ENCODE assay signal across 3 cellular contexts in the genomic region with DNA sequence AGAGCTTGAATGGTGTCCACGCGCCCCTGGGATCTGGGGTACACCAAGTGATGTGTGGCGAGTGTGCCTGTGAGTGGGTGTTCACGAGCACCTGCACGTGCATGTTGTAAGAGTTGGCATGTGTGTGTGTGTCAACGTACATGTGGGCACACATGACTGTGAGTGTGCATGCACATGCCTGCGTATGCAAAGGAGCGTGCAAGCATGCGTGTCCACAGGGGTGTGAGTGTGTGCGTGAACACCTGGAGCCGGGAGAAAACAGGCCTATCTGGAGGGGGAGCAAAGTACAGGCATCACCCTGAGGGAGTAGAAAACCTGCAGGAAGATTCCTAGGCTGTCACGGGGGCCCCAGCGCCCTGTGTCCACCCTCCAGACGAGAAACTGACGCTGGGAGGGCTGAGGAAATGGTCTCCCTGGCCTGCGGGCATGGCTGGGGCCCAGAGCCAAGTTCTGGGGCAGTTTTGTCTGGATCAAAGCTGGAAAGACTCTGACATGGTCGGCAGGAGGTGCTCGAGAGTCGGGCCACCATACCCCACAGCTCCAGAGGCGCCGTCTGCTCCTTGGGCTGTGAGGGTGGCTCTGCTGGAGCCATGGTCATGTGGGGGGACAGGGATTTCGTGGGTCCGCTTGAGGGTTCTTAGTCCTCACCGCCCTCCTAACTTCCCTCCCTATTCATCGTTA.
TF ChIP-seq lines count a peak whose summit lies in the region.

No MANE protein-coding gene starts in this region.

TF ChIP-seq in GM23338, 12 proteins besides CTCF, POLR2A, EP300 and RAD21 (continues in another document):
- TF ChIP-seq STAT1 (IDR thresholded peaks at IDR 0.05; ENCODE audit: unreplicated experiment) (no peak), EZH2phosphoT487 (IDR thresholded peaks at IDR 0.05; ENCODE audit: unreplicated experiment) (no peak), POLR2AphosphoS5 (IDR thresholded peaks at IDR 0.05; ENCODE audit: low read depth) (no peak), NANOG (IDR thresholded peaks at IDR 0.05; ENCODE audit: borderline replicate concordance) (no peak), ZNF114 (CRISPR knock-in tag; IDR thresholded peaks at IDR 0.05) (no peak), EZH2 (IDR thresholded peaks at IDR 0.05; ENCODE audit: low read depth, unreplicated experiment) (no peak), ZNF331 (CRISPR knock-in tag; IDR thresholded peaks at IDR 0.05; ENCODE audit: low read depth) (no peak)
- TF ChIP-seq, protein P1, sequence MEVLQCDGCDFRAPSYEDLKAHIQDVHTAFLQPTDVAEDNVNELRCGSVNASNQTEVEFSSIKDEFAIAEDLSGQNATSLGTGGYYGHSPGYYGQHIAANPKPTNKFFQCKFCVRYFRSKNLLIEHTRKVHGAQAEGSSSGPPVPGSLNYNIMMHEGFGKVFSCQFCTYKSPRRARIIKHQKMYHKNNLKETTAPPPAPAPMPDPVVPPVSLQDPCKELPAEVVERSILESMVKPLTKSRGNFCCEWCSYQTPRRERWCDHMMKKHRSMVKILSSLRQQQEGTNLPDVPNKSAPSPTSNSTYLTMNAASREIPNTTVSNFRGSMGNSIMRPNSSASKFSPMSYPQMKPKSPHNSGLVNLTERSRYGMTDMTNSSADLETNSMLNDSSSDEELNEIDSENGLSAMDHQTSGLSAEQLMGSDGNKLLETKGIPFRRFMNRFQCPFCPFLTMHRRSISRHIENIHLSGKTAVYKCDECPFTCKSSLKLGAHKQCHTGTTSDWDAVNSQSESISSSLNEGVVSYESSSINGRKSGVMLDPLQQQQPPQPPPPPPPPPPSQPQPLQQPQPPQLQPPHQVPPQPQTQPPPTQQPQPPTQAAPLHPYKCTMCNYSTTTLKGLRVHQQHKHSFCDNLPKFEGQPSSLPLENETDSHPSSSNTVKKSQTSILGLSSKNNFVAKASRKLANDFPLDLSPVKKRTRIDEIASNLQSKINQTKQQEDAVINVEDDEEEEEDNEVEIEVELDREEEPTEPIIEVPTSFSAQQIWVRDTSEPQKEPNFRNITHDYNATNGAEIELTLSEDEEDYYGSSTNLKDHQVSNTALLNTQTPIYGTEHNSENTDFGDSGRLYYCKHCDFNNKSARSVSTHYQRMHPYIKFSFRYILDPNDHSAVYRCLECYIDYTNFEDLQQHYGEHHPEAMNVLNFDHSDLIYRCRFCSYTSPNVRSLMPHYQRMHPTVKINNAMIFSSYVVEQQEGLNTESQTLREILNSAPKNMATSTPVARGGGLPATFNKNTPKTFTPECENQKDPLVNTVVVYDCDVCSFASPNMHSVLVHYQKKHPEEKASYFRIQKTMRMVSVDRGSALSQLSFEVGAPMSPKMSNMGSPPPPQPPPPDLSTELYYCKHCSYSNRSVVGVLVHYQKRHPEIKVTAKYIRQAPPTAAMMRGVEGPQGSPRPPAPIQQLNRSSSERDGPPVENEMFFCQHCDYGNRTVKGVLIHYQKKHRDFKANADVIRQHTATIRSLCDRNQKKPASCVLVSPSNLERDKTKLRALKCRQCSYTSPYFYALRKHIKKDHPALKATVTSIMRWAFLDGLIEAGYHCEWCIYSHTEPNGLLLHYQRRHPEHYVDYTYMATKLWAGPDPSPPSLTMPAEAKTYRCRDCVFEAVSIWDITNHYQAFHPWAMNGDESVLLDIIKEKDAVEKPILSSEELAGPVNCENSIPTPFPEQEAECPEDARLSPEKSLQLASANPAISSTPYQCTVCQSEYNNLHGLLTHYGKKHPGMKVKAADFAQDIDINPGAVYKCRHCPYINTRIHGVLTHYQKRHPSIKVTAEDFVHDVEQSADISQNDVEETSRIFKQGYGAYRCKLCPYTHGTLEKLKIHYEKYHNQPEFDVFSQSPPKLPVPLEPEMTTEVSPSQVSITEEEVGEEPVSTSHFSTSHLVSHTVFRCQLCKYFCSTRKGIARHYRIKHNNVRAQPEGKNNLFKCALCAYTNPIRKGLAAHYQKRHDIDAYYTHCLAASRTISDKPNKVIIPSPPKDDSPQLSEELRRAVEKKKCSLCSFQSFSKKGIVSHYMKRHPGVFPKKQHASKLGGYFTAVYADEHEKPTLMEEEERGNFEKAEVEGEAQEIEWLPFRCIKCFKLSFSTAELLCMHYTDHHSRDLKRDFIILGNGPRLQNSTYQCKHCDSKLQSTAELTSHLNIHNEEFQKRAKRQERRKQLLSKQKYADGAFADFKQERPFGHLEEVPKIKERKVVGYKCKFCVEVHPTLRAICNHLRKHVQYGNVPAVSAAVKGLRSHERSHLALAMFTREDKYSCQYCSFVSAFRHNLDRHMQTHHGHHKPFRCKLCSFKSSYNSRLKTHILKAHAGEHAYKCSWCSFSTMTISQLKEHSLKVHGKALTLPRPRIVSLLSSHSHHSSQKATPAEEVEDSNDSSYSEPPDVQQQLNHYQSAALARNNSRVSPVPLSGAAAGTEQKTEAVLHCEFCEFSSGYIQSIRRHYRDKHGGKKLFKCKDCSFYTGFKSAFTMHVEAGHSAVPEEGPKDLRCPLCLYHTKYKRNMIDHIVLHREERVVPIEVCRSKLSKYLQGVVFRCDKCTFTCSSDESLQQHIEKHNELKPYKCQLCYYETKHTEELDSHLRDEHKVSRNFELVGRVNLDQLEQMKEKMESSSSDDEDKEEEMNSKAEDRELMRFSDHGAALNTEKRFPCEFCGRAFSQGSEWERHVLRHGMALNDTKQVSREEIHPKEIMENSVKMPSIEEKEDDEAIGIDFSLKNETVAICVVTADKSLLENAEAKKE (CRISPR knock-in tag; IDR thresholded peaks at IDR 0.05) = no peak

TF ChIP-seq in H1, 55 proteins besides CTCF, POLR2A, EP300 and RAD21:
- TF ChIP-seq KDM4A (IDR thresholded peaks at IDR 0.05; ENCODE audit: low read depth, low read length, severe bottlenecking) (no peak), RFX5 (IDR thresholded peaks at IDR 0.05; ENCODE audit: borderline replicate concordance, low read depth, low read length) (no peak), CTBP2 (IDR thresholded peaks at IDR 0.05; ENCODE audit: borderline replicate concordance, insufficient read depth, insufficient read length, low read length) (no peak)

TF ChIP-seq in SK-N-SH, 30 proteins besides CTCF, POLR2A, EP300 and RAD21:
- TF ChIP-seq FOXJ3 (CRISPR knock-in tag; IDR thresholded peaks at IDR 0.05) (no peak), TAF1 (IDR thresholded peaks at IDR 0.05; ENCODE audit: borderline replicate concordance, low read depth, low read length) (no peak)
- TF ChIP-seq, protein P2, sequence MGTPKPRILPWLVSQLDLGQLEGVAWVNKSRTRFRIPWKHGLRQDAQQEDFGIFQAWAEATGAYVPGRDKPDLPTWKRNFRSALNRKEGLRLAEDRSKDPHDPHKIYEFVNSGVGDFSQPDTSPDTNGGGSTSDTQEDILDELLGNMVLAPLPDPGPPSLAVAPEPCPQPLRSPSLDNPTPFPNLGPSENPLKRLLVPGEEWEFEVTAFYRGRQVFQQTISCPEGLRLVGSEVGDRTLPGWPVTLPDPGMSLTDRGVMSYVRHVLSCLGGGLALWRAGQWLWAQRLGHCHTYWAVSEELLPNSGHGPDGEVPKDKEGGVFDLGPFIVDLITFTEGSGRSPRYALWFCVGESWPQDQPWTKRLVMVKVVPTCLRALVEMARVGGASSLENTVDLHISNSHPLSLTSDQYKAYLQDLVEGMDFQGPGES (IDR thresholded peaks at IDR 0.05; ENCODE audit: low read depth, low read length) = no peak
